Comparison of ENCODE assay signal across 12 cellular contexts in the genomic region with DNA sequence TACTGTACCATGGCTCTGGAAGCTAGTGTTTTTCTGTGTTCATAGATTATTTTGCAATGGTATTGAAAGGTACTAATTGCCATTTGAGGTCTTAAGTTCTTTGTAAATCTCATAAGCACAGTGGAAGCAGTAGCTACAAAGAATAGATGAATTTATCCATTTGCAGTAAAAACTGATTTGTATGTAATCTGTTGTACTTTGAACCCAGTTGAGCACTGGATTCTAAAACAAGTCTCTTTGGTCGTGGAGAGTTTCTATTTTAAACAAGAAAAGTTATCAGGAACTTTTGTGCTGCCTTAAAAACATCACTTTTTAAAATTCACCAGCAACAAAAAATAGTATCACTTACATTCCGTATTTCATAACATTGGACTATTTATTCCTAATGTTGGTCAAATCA. TPM values are rescaled to one million over a fixed set of nuclear protein-coding genes. Genes with fewer than 3 reads are reported as not detected.
DNase-seq lines count a peak whose midpoint lies in the region; ATAC-seq and TF ChIP-seq lines count a peak whose summit lies in the region.
"Had no signal": no experiment of that assay in that cellular context is flagged by ENCODE, and none has a peak within 500 bp of the region (broad histone marks: within the 10 kb centered on the region; RNA-seq: fewer than 3 reads in every experiment).

No MANE protein-coding gene starts in this region.

- peak overlapping the region; percentile 70 for H3K27ac Mint-ChIP-seq in activated CD4-positive, alpha-beta T cell treated with anti-CD3 and anti-CD28 coated beads, Interleukin-2, amount 10 ng/mL, durations not matched to agents 7 days and 5 days
- peak overlapping the region; percentile 75 for H3K27ac Mint-ChIP-seq in activated B cell treated with CpG ODN at 0.5 μM for 24 hours
- no peak overlapping the region for H3K27ac Mint-ChIP-seq in stimulated activated memory B cell treated with anti-CD40 and anti-IgM and Interleukin-4, amounts not matched to agents 10 μg/mL and 1 μg/mL and 100 μg/mL, for 72 hours
- H3K27ac Mint-ChIP-seq: nephron progenitor cell had no signal

- WGBS in hepatocyte (ENCODE audit: low lambda C conversion rate, missing lambda C conversion rate), result 57% methylated on average over 2 of the region's 2 CpGs
- 25 to 43% (median 37%) methylated on average over 2 of the region's 2 CpGs for WGBS in spleen, 5 donors

- CTCF ChIA-PET in activated CD4-positive, alpha-beta T cell treated with anti-CD3 and anti-CD28 coated beads, Interleukin-2, amount 10 ng/mL, durations not matched to agents 7 days and 5 days (lab: Charles Lee), result interaction anchor here (1.3 kb wide), 1 partner anchor 15 kb away, joined by 4 read pairs; no protein-coding TSS in a partner anchor
- CTCF ChIA-PET in activated B cell treated with CpG ODN at 0.5 μM for 24 hours (lab: Charles Lee), result no interaction called here

- H4K20me1 ChIP-seq in hepatocyte (ENCODE audit: insufficient read depth, poor library complexity, severe bottlenecking), result peaks cover 75% of the 10 kb centered on the region

- peak overlapping the region; percentile 31 for H3K4me3 ChIP-seq in hepatocyte
- peak overlapping the region in 2 of 8 donors; percentile 75 to 81 for H3K4me3 ChIP-seq in spleen

- intact Hi-C loops in activated B cell treated with CpG ODN at 0.5 μM for 24 hours (cut with micrococcal nuclease) (loop anchor here (5.0 kb wide), 2 partner anchors 33 to 973 kb away; a partner anchor contains a TSS), spleen (cut with DNase I; ENCODE audit: low total_unique reads) (loop anchor here (5.0 kb wide), 1 partner anchor 73 kb away; a partner anchor contains a TSS)

- H3K9me3 ChIP-seq in hepatocyte (ENCODE audit: low read depth) (no peaks in the 10 kb centered on the region), spleen (no peaks in the 10 kb centered on the region)
- H3K9me3 ChIP-seq: uterus had no signal

- no peak for TF ChIP-seq POLR2A in spleen (IDR thresholded peaks at IDR 0.05)

- H3K9me2 ChIP-seq in hepatocyte (replicated peaks; ENCODE audit: insufficient read depth), result no peaks in the 10 kb centered on the region

- peaks cover 86% of the 10 kb centered on the region for H3K79me2 ChIP-seq in hepatocyte

- H3K36me3 Mint-ChIP-seq in activated CD4-positive, alpha-beta T cell treated with anti-CD3 and anti-CD28 coated beads, Interleukin-2, amount 10 ng/mL, durations not matched to agents 7 days and 5 days (ENCODE audit: low read depth), result peaks cover 56% of the 10 kb centered on the region
- H3K36me3 Mint-ChIP-seq in activated B cell treated with CpG ODN at 0.5 μM for 24 hours (ENCODE audit: low read depth), result peaks cover 46% of the 10 kb centered on the region
- peaks cover 18% of the 10 kb centered on the region for H3K36me3 Mint-ChIP-seq in stimulated activated memory B cell treated with anti-CD40 and anti-IgM and Interleukin-4, amounts not matched to agents 10 μg/mL and 1 μg/mL and 100 μg/mL, for 72 hours

- no peak for DNase-seq in activated CD4-positive, alpha-beta T cell treated with anti-CD3 and anti-CD28 coated beads, Interleukin-2, amount 10 ng/mL, durations not matched to agents 7 days and 5 days
- DNase-seq in activated CD4-positive, alpha-beta T cell treated with anti-CD3 and anti-CD28 coated beads for 1 hour, result no peak
- no peak for DNase-seq in activated B cell treated with CpG ODN at 0.5 μM for 24 hours
- no peak for DNase-seq in hepatocyte (ENCODE audit: low spot score)
- DNase-seq in NCI-H1694 treated with DMSO at 0.1 percent for 48 hours (lab: John Stamatoyannopoulos, UW), result no peak
- DNase-seq in NCI-H2171 (lab: John Stamatoyannopoulos, UW), result no peak
- DNase-seq in spleen, result no peak
- DNase-seq: NCI-H187, nephron progenitor cell, uterus had no signal

- H3K27me3 ChIP-seq in hepatocyte, result no peaks in the 10 kb centered on the region
- no peaks in the 10 kb centered on the region for H3K27me3 ChIP-seq in spleen (replicated peaks in 1 of 7)
- H3K27me3 ChIP-seq: uterus had no signal

- no peaks in the 10 kb centered on the region for H3K27me3 Mint-ChIP-seq in activated CD4-positive, alpha-beta T cell treated with anti-CD3 and anti-CD28 coated beads, Interleukin-2, amount 10 ng/mL, durations not matched to agents 7 days and 5 days
- no peaks in the 10 kb centered on the region for H3K27me3 Mint-ChIP-seq in activated B cell treated with CpG ODN at 0.5 μM for 24 hours
- no peaks in the 10 kb centered on the region for H3K27me3 Mint-ChIP-seq in stimulated activated memory B cell treated with anti-CD40 and anti-IgM and Interleukin-4, amounts not matched to agents 10 μg/mL and 1 μg/mL and 100 μg/mL, for 72 hours

- peaks cover 66% of the 10 kb centered on the region for H3K4me1 Mint-ChIP-seq in activated CD4-positive, alpha-beta T cell treated with anti-CD3 and anti-CD28 coated beads, Interleukin-2, amount 10 ng/mL, durations not matched to agents 7 days and 5 days
- H3K4me1 Mint-ChIP-seq in activated B cell treated with CpG ODN at 0.5 μM for 24 hours, result peaks cover 83% of the 10 kb centered on the region
- peaks cover 62% of the 10 kb centered on the region for H3K4me1 Mint-ChIP-seq in stimulated activated memory B cell treated with anti-CD40 and anti-IgM and Interleukin-4, amounts not matched to agents 10 μg/mL and 1 μg/mL and 100 μg/mL, for 72 hours

- H3K4me1 ChIP-seq in hepatocyte (ENCODE audit: insufficient read depth) (peaks cover 33% of the 10 kb centered on the region), spleen (peaks cover 61 to 89% (median 81%) of the 10 kb centered on the region in 6 donors)

- no peaks in the 10 kb centered on the region for H3K9me3 Mint-ChIP-seq in activated CD4-positive, alpha-beta T cell treated with anti-CD3 and anti-CD28 coated beads, Interleukin-2, amount 10 ng/mL, durations not matched to agents 7 days and 5 days
- no peaks in the 10 kb centered on the region for H3K9me3 Mint-ChIP-seq in activated B cell treated with CpG ODN at 0.5 μM for 24 hours
- no peaks in the 10 kb centered on the region for H3K9me3 Mint-ChIP-seq in stimulated activated memory B cell treated with anti-CD40 and anti-IgM and Interleukin-4, amounts not matched to agents 10 μg/mL and 1 μg/mL and 100 μg/mL, for 72 hours

- no peak overlapping the region for H2AFZ ChIP-seq in hepatocyte

- H3K36me3 ChIP-seq in hepatocyte (replicated peaks; ENCODE audit: insufficient read depth, low read depth) (no peaks in the 10 kb centered on the region), spleen (peaks cover 0 to 27% (median 0%) of the 10 kb centered on the region in 6 donors)
- H3K36me3 ChIP-seq: uterus had no signal

- peak overlapping the region; percentile 78 for H3K4me2 ChIP-seq in hepatocyte

- TF ChIP-seq CTCF in activated B cell treated with CpG ODN at 0.5 μM for 24 hours (IDR thresholded peaks at IDR 0.05) (no peak), hepatocyte (IDR thresholded peaks at IDR 0.05; ENCODE audit: poor library complexity) (no peak), spleen (IDR thresholded peaks at IDR 0.05 in 8 of 11, conservative IDR thresholded peaks at IDR 0.05 in 3 of 11) (no peak)

- POLR2A ChIA-PET in activated CD4-positive, alpha-beta T cell treated with anti-CD3 and anti-CD28 coated beads, Interleukin-2, amount 10 ng/mL, durations not matched to agents 7 days and 5 days (lab: Charles Lee), result no interaction called here
- POLR2A ChIA-PET in activated B cell treated with CpG ODN at 0.5 μM for 24 hours (lab: Charles Lee), result no interaction called here

- peak overlapping the region; percentile 93 for H3K4me3 Mint-ChIP-seq in activated CD4-positive, alpha-beta T cell treated with anti-CD3 and anti-CD28 coated beads, Interleukin-2, amount 10 ng/mL, durations not matched to agents 7 days and 5 days
- H3K4me3 Mint-ChIP-seq in activated B cell treated with CpG ODN at 0.5 μM for 24 hours, result peak overlapping the region; percentile 67
- H3K4me3 Mint-ChIP-seq in stimulated activated memory B cell treated with anti-CD40 and anti-IgM and Interleukin-4, amounts not matched to agents 10 μg/mL and 1 μg/mL and 100 μg/mL, for 72 hours, result peak overlapping the region; percentile 65

- peak overlapping the region; percentile 100 for H3K27ac ChIP-seq in hepatocyte
- peak overlapping the region in 4 of 8 donors; percentile 3 to 99 (median 98) for H3K27ac ChIP-seq in spleen
- H3K27ac ChIP-seq: HL-60 had no signal

- ATAC-seq in activated B cell treated with CpG ODN at 0.5 μM for 24 hours (ENCODE audit: low read depth), result no peak
- ATAC-seq in stimulated activated memory B cell treated with anti-CD40 and anti-IgM and Interleukin-4, amounts not matched to agents 10 μg/mL and 1 μg/mL and 100 μg/mL, for 72 hours, result no peak

RNA-seq across cellular contexts. Expression of a gene that starts 4.1 kb away (rescaled TPM):
- 100 to 1,000 TPM; 223 to 284 TPM for total RNA-seq in activated CD4-positive, alpha-beta T cell treated with anti-CD3 and anti-CD28 coated beads, Interleukin-2, amount 10 ng/mL, durations not matched to agents 7 days and 5 days
- total RNA-seq in activated B cell treated with CpG ODN at 0.5 μM for 24 hours (136 and 142 TPM in 2 replicates), hepatocyte (257 and 264 TPM in 2 replicates), spleen (100 to 1,000 TPM; 178 to 321 (median 249) TPM)
- polyA plus RNA-seq in hepatocyte (164 and 179 TPM in 2 replicates), spleen (100 to 1,000 TPM; 107 to 157 (median 132) TPM)
